Comparison of ENCODE assay signal across 18 cellular contexts in genomic region chr17:79365836-79366831, GRCh38.
"Had no signal": no experiment of that assay in that cellular context is flagged by ENCODE, and none has a peak within 500 bp of the region (broad histone marks: within the 10 kb centered on the region; RNA-seq: fewer than 3 reads in every experiment).

No MANE protein-coding gene starts in this region.

- H3K79me2 ChIP-seq: parathyroid adenoma had no signal

- H3K36me3 ChIP-seq: thyroid gland, uterus had no signal

- H3K4me1 ChIP-seq: body of pancreas, parathyroid adenoma, thyroid gland, uterus had no signal

- H2AFZ ChIP-seq: parathyroid adenoma had no signal

- H3K27ac ChIP-seq: body of pancreas, coronary artery, parathyroid adenoma, thyroid gland, uterus had no signal

- H3K4me3 ChIP-seq: body of pancreas, coronary artery, thyroid gland, uterus had no signal

- H3K9me3 ChIP-seq: body of pancreas, thyroid gland, uterus had no signal

- FAIRE-seq: endothelial cell of umbilical vein had no signal

- H3K9ac ChIP-seq: parathyroid adenoma had no signal

- DNase-seq: activated CD4-positive, alpha-beta memory T cell treated with anti-CD3 and anti-CD28 coated beads for 36 hours; activated CD4-positive, alpha-beta T cell treated with anti-CD3 and anti-CD28 coated beads for 36 hours; activated gamma-delta T cell; activated T-cell treated with anti-CD3 and anti-CD28 coated beads, Interleukin-2, amount 50 U/mL, for 48 hours; amniotic stem cell; body of pancreas; central memory CD4-positive, alpha-beta T cell; effector CD4-positive, alpha-beta T cell; foreskin fibroblast; kidney glomerular epithelial cell; stimulated activated CD4-positive, alpha-beta T cell treated with anti-CD3 and anti-CD28 coated beads, Interleukin-2, amount 100 ng/mL, for 24 hours; stimulated activated naive B cell treated with anti-CD40 and anti-IgM and Interleukin-4, amounts not matched to agents 10 μg/mL and 1 μg/mL and 100 μg/mL, for 72 hours; T-helper 17 cell; thyroid gland; uterus had no signal

- H3K27me3 ChIP-seq: body of pancreas, thyroid gland, uterus had no signal
